Comparison of ENCODE assay signal across 9 cellular contexts in the genomic region with DNA sequence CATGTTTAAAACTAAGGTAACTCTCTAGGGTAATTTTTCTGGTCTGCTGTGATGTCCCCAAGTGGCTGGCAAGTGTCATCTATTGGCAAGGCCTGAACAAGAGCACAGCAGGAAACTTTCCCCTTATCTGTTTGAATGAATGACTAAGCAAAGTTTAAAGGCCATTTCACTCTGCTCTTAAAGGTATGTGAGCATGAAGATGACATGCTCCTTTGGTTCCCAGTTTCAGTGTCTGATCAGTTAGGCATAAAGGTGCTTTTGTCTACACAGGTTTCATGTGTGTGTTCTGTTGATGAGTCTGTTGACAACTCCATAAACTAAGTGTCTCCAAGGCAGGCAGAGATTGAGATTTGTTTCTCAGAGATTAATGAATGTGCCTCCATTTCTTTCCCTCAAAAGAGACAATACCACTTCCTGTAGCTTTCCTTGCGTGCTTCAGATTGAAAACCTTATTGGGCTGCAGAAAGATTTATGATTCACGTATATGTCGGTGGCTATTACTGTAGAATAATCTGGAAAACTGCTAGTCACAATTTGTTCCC.
A peak's percentile ranks its signal among the peaks of the same experiment; 100 is the strongest.
DNase-seq lines count a peak whose midpoint lies in the region; ATAC-seq and TF ChIP-seq lines count a peak whose summit lies in the region.
"Had no signal": no experiment of that assay in that cellular context is flagged by ENCODE, and none has a peak within 500 bp of the region (broad histone marks: within the 10 kb centered on the region; RNA-seq: fewer than 3 reads in every experiment).

No MANE protein-coding gene starts in this region.

- TF ChIP-seq POLR2A in Peyer's patch (IDR thresholded peaks at IDR 0.05) (no peak), tibial nerve (IDR thresholded peaks at IDR 0.05) (no peak)

- ATAC-seq in GM18520 (IDR thresholded peaks at IDR 0.05; ENCODE audit: unreplicated experiment), result peak; percentile 56
- ATAC-seq in HG02610 (IDR thresholded peaks at IDR 0.05; ENCODE audit: unreplicated experiment), result peak; percentile 93

- peak; percentile 33 for DNase-seq in NCI-H187 treated with DMSO at 0.1 percent for 48 hours (lab: John Stamatoyannopoulos, UW)
- DNase-seq in left kidney (ENCODE audit: low read depth, low spot score), result peak; percentile 18
- DNase-seq in Peyer's patch, result no peak
- DNase-seq in tibial nerve (ENCODE audit: low spot score in 2 of 2), result no peak
- no peak for DNase-seq in activated gamma-delta T cell (lab: John Stamatoyannopoulos, UW)
- no peak for DNase-seq in NCI-H526 (lab: John Stamatoyannopoulos, UW)
- DNase-seq: NCI-H1436 treated with DMSO at 0.1 percent for 48 hours had no signal

- TF ChIP-seq EP300 in tibial nerve (IDR thresholded peaks at IDR 0.05), result no peak

- H3K36me3 ChIP-seq in Peyer's patch (no peaks in the 10 kb centered on the region), tibial nerve (peaks cover 0 to under 1% (median 0%) of the 10 kb centered on the region in 3 donors)

- TF ChIP-seq CTCF in Peyer's patch (IDR thresholded peaks at IDR 0.05) (peak in 3 of 6 experiments; percentile 6 to 10 (median 8)), tibial nerve (IDR thresholded peaks at IDR 0.05) (no peak)

- H3K9me3 ChIP-seq in Peyer's patch, result no peaks in the 10 kb centered on the region
- peaks cover 0 to 2% (median 0%) of the 10 kb centered on the region in 4 donors for H3K9me3 ChIP-seq in tibial nerve

- WGBS in tibial nerve, 2 donors, result 75 to 80% methylated on average over 3 of the region's 3 CpGs

- no peaks in the 10 kb centered on the region for H3K4me1 ChIP-seq in Peyer's patch
- H3K4me1 ChIP-seq in tibial nerve, result no peaks in the 10 kb centered on the region

- no peaks in the 10 kb centered on the region for H3K27me3 ChIP-seq in Peyer's patch
- no peaks in the 10 kb centered on the region for H3K27me3 ChIP-seq in tibial nerve

- H3K4me3 ChIP-seq in Peyer's patch (no peak overlapping the region), tibial nerve (no peak overlapping the region)

- H3K27ac ChIP-seq in Peyer's patch (no peak overlapping the region), tibial nerve (no peak overlapping the region)

Comparison
In these comparisons a context has a peak if more than half of its experiments do, and no peak if none do; other contexts are left out.
1. DNase-seq: peak in NCI-H187 treated with DMSO at 0.1 percent for 48 hours (single experiment) and left kidney (single experiment); none in Peyer's patch (0 of 3), tibial nerve (0 of 2), activated gamma-delta T cell (single experiment) and NCI-H526 (0 of 2).